ENCODE assay signal across 28 cellular contexts in the genomic region with DNA sequence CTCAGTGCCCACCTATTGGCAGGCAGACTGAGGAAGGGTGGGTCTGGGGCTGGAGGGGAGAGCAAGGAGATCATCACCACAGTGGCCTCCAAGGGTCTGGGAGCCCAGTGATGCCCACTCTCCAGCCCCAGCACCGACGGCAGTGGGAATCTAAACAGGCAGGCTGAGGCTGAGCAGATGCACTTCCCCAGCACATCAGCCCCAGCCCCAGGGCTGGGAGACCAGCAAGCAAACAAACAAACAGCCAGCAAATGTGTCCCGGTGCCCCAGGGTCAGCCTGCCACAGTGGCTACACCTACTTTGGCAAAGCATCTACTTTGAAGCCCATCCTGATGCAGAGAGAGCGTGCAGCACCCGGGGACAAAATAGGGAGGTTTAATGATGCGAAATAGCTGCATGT.
DNase-seq lines count a peak whose midpoint lies in the region; ATAC-seq and TF ChIP-seq lines count a peak whose summit lies in the region.
"Had no signal": no experiment of that assay in that cellular context is flagged by ENCODE, and none has a peak within 500 bp of the region (broad histone marks: within the 10 kb centered on the region; RNA-seq: fewer than 3 reads in every experiment).

No MANE protein-coding gene starts in this region.

- H3K27ac ChIP-seq in RWPE1: no peak overlapping the region
- H3K27ac ChIP-seq: A549, GM23248 had no signal

- no peak overlapping the region for H3K27ac Mint-ChIP-seq in activated T-helper 17 cell treated with anti-CD3 and anti-CD28 coated beads, Interleukin-2, amount 50 U/mL, for 72 hours
- H3K27ac Mint-ChIP-seq: CD8-positive, alpha-beta T cell; HFFc6; T-helper 1 cell treated with Interleukin-12 subunit alpha and Interleukin-12 subunit beta and Interleukin-4 antibody, amounts not matched to agents 30 μg/mL and 1 μg/mL, for 36 hours had no signal

- no peaks in the 10 kb centered on the region for H3K36me3 Mint-ChIP-seq in activated T-helper 17 cell treated with anti-CD3 and anti-CD28 coated beads, Interleukin-2, amount 50 U/mL, for 72 hours (ENCODE audit: low read depth)
- H3K36me3 Mint-ChIP-seq: CD8-positive, alpha-beta T cell had no signal

- peaks cover 10% of the 10 kb centered on the region for H3K4me1 Mint-ChIP-seq in activated T-helper 17 cell treated with anti-CD3 and anti-CD28 coated beads, Interleukin-2, amount 50 U/mL, for 72 hours

- TF ChIP-seq CTCF in RWPE1 (conservative IDR thresholded peaks at IDR 0.05; ENCODE audit: low read depth): no peak

- CTCF ChIA-PET in RWPE1 (lab: Yijun Ruan, JAX): no interaction called here

- DNase-seq in NCI-H748 (lab: John Stamatoyannopoulos, UW; ENCODE audit: unreplicated experiment) (peak; percentile 59), NCI-H748 treated with DMSO at 0.1 percent for 48 hours (lab: John Stamatoyannopoulos, UW) (no peak), DMS79 (lab: John Stamatoyannopoulos, UW) (peak; percentile 96), NCI-H2227 treated with DMSO at 0.1 percent for 48 hours (lab: John Stamatoyannopoulos, UW) (peak; percentile 91), RWPE1 (ENCODE audit: low spot score) (no peak), UCSD-AML1 (lab: John Stamatoyannopoulos, UW; ENCODE audit: unreplicated experiment) (no peak)
- DNase-seq: AML-193; C1 segment of cervical spinal cord; CD8-positive, alpha-beta T cell; DMS153; GDM1; GM23248; HFFc6; Karpas-422; NCI-H1105 treated with DMSO at 0.1 percent for 48 hours; NCI-H1694; NCI-H2029 treated with DMSO at 0.1 percent for 48 hours; NCI-H510A; NCI-H774; RPMI8226; SHP77; SW 1271; T-helper 9 cell had no signal

- H3K4me3 Mint-ChIP-seq in activated T-helper 17 cell treated with anti-CD3 and anti-CD28 coated beads, Interleukin-2, amount 50 U/mL, for 72 hours: no peak overlapping the region
- H3K4me3 Mint-ChIP-seq: CD8-positive, alpha-beta T cell; HFFc6; T-helper 1 cell treated with Interleukin-12 subunit alpha and Interleukin-12 subunit beta and Interleukin-4 antibody, amounts not matched to agents 30 μg/mL and 1 μg/mL, for 36 hours had no signal

- POLR2A ChIA-PET in RWPE1 (lab: Yijun Ruan, JAX; ENCODE audit: low non-redundant PET): no interaction called here

- no peak for ATAC-seq in activated T-helper 17 cell treated with anti-CD3 and anti-CD28 coated beads, Interleukin-2, amount 50 U/mL, for 72 hours (replicated peaks)
- ATAC-seq: A549; CD8-positive, alpha-beta T cell; GM12878; HepG2 had no signal

- peaks cover 4% of the 10 kb centered on the region for H3K9me3 Mint-ChIP-seq in activated T-helper 17 cell treated with anti-CD3 and anti-CD28 coated beads, Interleukin-2, amount 50 U/mL, for 72 hours
- H3K9me3 Mint-ChIP-seq: CD8-positive, alpha-beta T cell; T-helper 1 cell treated with Interleukin-12 subunit alpha and Interleukin-12 subunit beta and Interleukin-4 antibody, amounts not matched to agents 30 μg/mL and 1 μg/mL, for 36 hours had no signal

- H3K27me3 Mint-ChIP-seq in activated T-helper 17 cell treated with anti-CD3 and anti-CD28 coated beads, Interleukin-2, amount 50 U/mL, for 72 hours: peaks cover 68% of the 10 kb centered on the region

Comparison
In these comparisons a context has a peak if more than half of its experiments do, and no peak if none do; other contexts are left out.
1. DNase-seq: peak in NCI-H748 (single experiment), DMS79 (single experiment) and NCI-H2227 treated with DMSO at 0.1 percent for 48 hours (single experiment); none in NCI-H748 treated with DMSO at 0.1 percent for 48 hours (single experiment), RWPE1 (single experiment) and UCSD-AML1 (single experiment).